In the genomic region with DNA sequence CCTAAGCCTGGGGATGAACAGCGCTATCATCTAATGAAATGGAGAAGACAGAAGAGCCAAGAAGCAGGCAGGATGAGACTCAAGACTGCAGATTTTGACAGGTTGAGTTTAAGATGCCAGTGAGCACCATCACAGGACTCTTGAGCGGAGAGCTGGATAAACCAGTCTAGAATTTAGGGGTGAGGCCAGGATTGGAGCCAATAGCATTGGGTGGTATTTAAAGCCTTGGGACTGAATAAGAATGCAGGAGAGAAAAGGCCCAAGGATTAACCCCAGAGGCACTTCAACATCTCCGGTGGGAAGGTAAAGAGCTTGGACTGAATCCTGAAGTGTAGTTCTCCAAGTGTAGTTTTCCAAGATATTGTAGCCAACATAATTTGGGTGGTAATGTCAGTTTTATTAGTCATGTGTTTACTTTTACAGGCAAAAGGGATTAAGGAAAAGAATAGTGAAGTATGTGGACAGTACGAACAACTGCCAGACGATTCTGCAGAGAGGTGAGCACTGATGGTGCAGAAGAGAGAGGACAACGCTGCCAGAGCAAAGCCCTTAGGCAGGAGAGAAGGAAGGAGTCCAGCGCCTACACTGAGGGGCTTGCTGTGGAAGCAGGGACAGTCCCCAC, we compare ENCODE assay signal across 32 cellular contexts.
A peak's percentile ranks its signal among the peaks of the same experiment; 100 is the strongest.
DNase-seq lines count a peak whose midpoint lies in the region; ATAC-seq and TF ChIP-seq lines count a peak whose summit lies in the region.
"Had no signal": no experiment of that assay in that cellular context is flagged by ENCODE, and none has a peak within 500 bp of the region (broad histone marks: within the 10 kb centered on the region; RNA-seq: fewer than 3 reads in every experiment).

No MANE protein-coding gene starts in this region.

- peaks cover 20% of the 10 kb centered on the region for H3K4me1 ChIP-seq in PC-3 (ENCODE audit: insufficient read depth, low read length)
- H3K4me1 ChIP-seq in effector memory CD4-positive, alpha-beta T cell (ENCODE audit: control insufficient read depth, insufficient read depth, low read length, poor library complexity, severe bottlenecking): no peaks in the 10 kb centered on the region
- no peaks in the 10 kb centered on the region for H3K4me1 ChIP-seq in foreskin keratinocyte

- no peaks in the 10 kb centered on the region for H3K27me3 ChIP-seq in PC-3 (ENCODE audit: low read length)
- H3K27me3 ChIP-seq in effector memory CD4-positive, alpha-beta T cell (replicated peaks; ENCODE audit: control insufficient read depth, insufficient read depth, low read length, poor library complexity, severe bottlenecking): no peaks in the 10 kb centered on the region
- H3K27me3 ChIP-seq in foreskin keratinocyte: no peaks in the 10 kb centered on the region
- H3K27me3 ChIP-seq: ascending aorta; BLaER1 treated with 17β-estradiol and CSF1 and Interleukin-3, amounts not matched to agents 10 nM and 100 nM; heart left ventricle; tibial nerve had no signal

- no peaks in the 10 kb centered on the region for H3K79me2 ChIP-seq in PC-3 (ENCODE audit: low read length)

- no TSS peak for BruUV-seq in PC-3 (replicated peaks; lab: Mats Ljungman, UMichigan)

- H3K36me3 Mint-ChIP-seq in endothelial cell (ENCODE audit: low read depth, unreplicated experiment) (no peaks in the 10 kb centered on the region), osteocyte (ENCODE audit: unreplicated experiment) (peaks cover 4% of the 10 kb centered on the region)

- CTCF ChIA-PET in PC-3 (lab: Charles Lee): no interaction called here

- H3K27ac Mint-ChIP-seq in endothelial cell (ENCODE audit: unreplicated experiment) (no peak overlapping the region), osteocyte (ENCODE audit: unreplicated experiment) (peak overlapping the region; percentile 49)
- H3K27ac Mint-ChIP-seq: activated naive CD4-positive, alpha-beta T cell treated with anti-CD3 and anti-CD28 coated beads, Interleukin-2, amount 50 U/mL, for 24 hours; T-helper 2 cell treated with Interferon-gamma antibody and Interleukin-4, amounts not matched to agents 5 μg/mL and 100 μg/mL, for 36 hours had no signal

- H3K4me2 ChIP-seq in PC-3 (ENCODE audit: low read length): peak overlapping the region; percentile 56

- no peaks in the 10 kb centered on the region for H3K9me3 Mint-ChIP-seq in endothelial cell (ENCODE audit: unreplicated experiment)
- peaks cover 5% of the 10 kb centered on the region for H3K9me3 Mint-ChIP-seq in osteocyte (ENCODE audit: unreplicated experiment)
- H3K9me3 Mint-ChIP-seq: activated naive CD4-positive, alpha-beta T cell treated with anti-CD3 and anti-CD28 coated beads, Interleukin-2, amount 50 U/mL, for 24 hours; T-helper 2 cell treated with Interferon-gamma antibody and Interleukin-4, amounts not matched to agents 5 μg/mL and 100 μg/mL, for 36 hours had no signal

- no peaks in the 10 kb centered on the region for H3K36me3 ChIP-seq in PC-3 (ENCODE audit: low read depth, low read length)
- no peaks in the 10 kb centered on the region for H3K36me3 ChIP-seq in effector memory CD4-positive, alpha-beta T cell (ENCODE audit: control insufficient read depth, insufficient read depth, low read length)
- H3K36me3 ChIP-seq: ascending aorta, prostate gland, tibial nerve had no signal

- H3K9ac ChIP-seq in PC-3 (ENCODE audit: low read length): no peak overlapping the region
- H3K9ac ChIP-seq: BLaER1 treated with 17β-estradiol and CSF1 and Interleukin-3, amounts not matched to agents 10 nM and 100 nM had no signal

- H3K27ac ChIP-seq in PC-3 (ENCODE audit: low read length): peak overlapping the region; percentile 31; the same call in 1 of the 2 replicates
- no peak overlapping the region for H3K27ac ChIP-seq in effector memory CD4-positive, alpha-beta T cell (ENCODE audit: insufficient read depth, low read length, poor library complexity, severe bottlenecking)
- no peak overlapping the region for H3K27ac ChIP-seq in foreskin keratinocyte
- H3K27ac ChIP-seq: ascending aorta, heart left ventricle, HL-60, prostate gland, tibial nerve had no signal

- POLR2A ChIA-PET in PC-3 (lab: Charles Lee; ENCODE audit: unreplicated experiment): no interaction called here

- no peak overlapping the region for H2AFZ ChIP-seq in PC-3 (ENCODE audit: low read length)

- TF ChIP-seq CTCF in PC-3 (conservative IDR thresholded peaks at IDR 0.05; ENCODE audit: low read depth, low read length): no peak
- TF ChIP-seq CTCF in endothelial cell (IDR thresholded peaks at IDR 0.05; ENCODE audit: unreplicated experiment): no peak
- TF ChIP-seq CTCF in osteocyte (IDR thresholded peaks at IDR 0.05): no peak
- TF ChIP-seq CTCF in foreskin keratinocyte (conservative IDR thresholded peaks at IDR 0.05): no peak

- no peak overlapping the region; the same call in 1 of the 2 replicates for H3K4me3 ChIP-seq in PC-3 (ENCODE audit: low read length)
- H3K4me3 ChIP-seq in effector memory CD4-positive, alpha-beta T cell (ENCODE audit: insufficient read depth, low read depth, low read length, poor library complexity, severe bottlenecking): no peak overlapping the region
- H3K4me3 ChIP-seq: ascending aorta; BLaER1 treated with 17β-estradiol and CSF1 and Interleukin-3, amounts not matched to agents 10 nM and 100 nM; heart left ventricle; prostate gland; tibial nerve had no signal

- H3K4me1 Mint-ChIP-seq in endothelial cell (ENCODE audit: unreplicated experiment) (peaks cover 29% of the 10 kb centered on the region), osteocyte (ENCODE audit: unreplicated experiment) (peaks cover 38% of the 10 kb centered on the region)

- DNase-seq in DMS53 treated with DMSO at 0.1 percent for 48 hours (lab: John Stamatoyannopoulos, UW; ENCODE audit: unreplicated experiment): peak; percentile 47
- DNase-seq in PC-3: peak; percentile 80
- no peak for DNase-seq in endothelial cell (ENCODE audit: low spot score)
- peak; percentile 71 for DNase-seq in osteocyte (ENCODE audit: extremely low spot score, unreplicated experiment)
- no peak for DNase-seq in effector memory CD4-positive, alpha-beta T cell
- no peak for DNase-seq in foreskin keratinocyte
- DNase-seq in T-helper 1 cell: no peak
- DNase-seq: caudate nucleus; cortex of kidney; DMS79; effector memory CD8-positive, alpha-beta T cell; foreskin melanocyte; GF-D8; HCEC 1CT; heart left ventricle; KG1; kidney; NCI-H1436 treated with DMSO at 0.1 percent for 48 hours; NCI-H226; NCI-H526 treated with DMSO at 0.1 percent for 48 hours; nucleus accumbens; Right ventricle myocardium superior; stimulated activated CD4-positive, alpha-beta T cell treated with anti-CD3 and anti-CD28 coated beads, Interleukin-12 subunit alpha, Interleukin-12 subunit beta, amount 100 ng/mL, for 4 hours; stimulated activated CD4-positive, alpha-beta T cell treated with anti-CD3 and anti-CD28 coated beads, Interleukin-4, amount 100 ng/mL, for 1 hour had no signal

- peak overlapping the region; percentile 19 for H3K4me3 Mint-ChIP-seq in endothelial cell (ENCODE audit: unreplicated experiment)
- H3K4me3 Mint-ChIP-seq in osteocyte (ENCODE audit: unreplicated experiment): peak overlapping the region; percentile 24
- H3K4me3 Mint-ChIP-seq: activated naive CD4-positive, alpha-beta T cell treated with anti-CD3 and anti-CD28 coated beads, Interleukin-2, amount 50 U/mL, for 24 hours; effector memory CD8-positive, alpha-beta T cell; T-helper 2 cell treated with Interferon-gamma antibody and Interleukin-4, amounts not matched to agents 5 μg/mL and 100 μg/mL, for 36 hours had no signal

- intact Hi-C loops in PC-3 (cut with micrococcal nuclease): no loop called here

- H4K20me1 ChIP-seq in PC-3 (ENCODE audit: low read length): no peaks in the 10 kb centered on the region; the same call in 1 of the 2 replicates

- no peaks in the 10 kb centered on the region for H3K9me2 ChIP-seq in PC-3 (replicated peaks; ENCODE audit: low read length)

- H3K27me3 Mint-ChIP-seq in endothelial cell (ENCODE audit: unreplicated experiment) (peaks cover 5% of the 10 kb centered on the region), osteocyte (ENCODE audit: unreplicated experiment) (no peaks in the 10 kb centered on the region)
- H3K27me3 Mint-ChIP-seq: activated naive CD4-positive, alpha-beta T cell treated with anti-CD3 and anti-CD28 coated beads, Interleukin-2, amount 50 U/mL, for 24 hours; effector memory CD8-positive, alpha-beta T cell had no signal

- H3F3A ChIP-seq in PC-3 (ENCODE audit: low read length, unreplicated experiment): no peaks in the 10 kb centered on the region

- no peaks in the 10 kb centered on the region for H3K9me3 ChIP-seq in PC-3 (ENCODE audit: low read length)
- H3K9me3 ChIP-seq in effector memory CD4-positive, alpha-beta T cell (ENCODE audit: control insufficient read depth, low read length): no peaks in the 10 kb centered on the region
- H3K9me3 ChIP-seq: ascending aorta, heart left ventricle, prostate gland, tibial nerve had no signal

- ATAC-seq in PC-3 (peak; percentile 95), foreskin keratinocyte (no peak), GM18870 (IDR thresholded peaks at IDR 0.05; ENCODE audit: unreplicated experiment) (no peak)
- ATAC-seq: effector memory CD8-positive, alpha-beta T cell; heart left ventricle had no signal

Comparison
In these comparisons a context has a peak if more than half of its experiments do, and no peak if none do; other contexts are left out.
1. DNase-seq: peak in DMS53 treated with DMSO at 0.1 percent for 48 hours (single experiment), PC-3 (single experiment) and osteocyte (single experiment); none in endothelial cell (single experiment), effector memory CD4-positive, alpha-beta T cell (0 of 3), foreskin keratinocyte (0 of 2) and T-helper 1 cell (0 of 5).